Comparison of ENCODE assay signal across 21 cellular contexts in the genomic region with DNA sequence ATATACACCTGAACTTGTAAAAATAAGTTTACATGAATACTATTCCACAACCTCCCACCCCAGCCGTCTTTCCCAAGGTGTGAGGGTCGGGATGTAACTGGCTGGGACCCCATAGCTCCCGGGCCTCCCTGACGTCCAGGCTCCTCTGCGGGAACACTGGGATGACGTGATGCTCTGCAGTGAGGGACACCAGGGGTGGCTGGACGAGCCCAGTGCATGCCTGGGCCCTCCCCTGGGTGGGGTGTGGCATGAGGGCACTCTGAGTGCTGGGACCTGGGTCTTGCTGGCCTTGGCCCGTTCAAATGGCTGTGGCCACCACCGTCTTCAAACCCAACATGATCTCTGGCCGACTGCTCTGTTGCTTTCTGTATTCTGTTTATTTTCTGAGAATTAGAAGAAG.
"Had no signal": no experiment of that assay in that cellular context is flagged by ENCODE, and none has a peak within 500 bp of the region (broad histone marks: within the 10 kb centered on the region; RNA-seq: fewer than 3 reads in every experiment).

No MANE protein-coding gene starts in this region.

- ATAC-seq: activated T-cell treated with anti-CD3 and anti-CD28 coated beads, Interleukin-2, amount 50 U/mL, for 4 hours; effector memory CD8-positive, alpha-beta T cell; gastrocnemius medialis; heart left ventricle; left cardiac atrium; right cardiac atrium had no signal

- H3K36me3 ChIP-seq: gastrocnemius medialis, heart left ventricle, neutrophil, SJSA1, thoracic aorta had no signal

- H3K27ac ChIP-seq: body of pancreas, epithelial cell of prostate, gastrocnemius medialis, heart left ventricle, neutrophil, SJSA1, thoracic aorta had no signal

- H3K9me3 Mint-ChIP-seq: activated T-cell treated with anti-CD3 and anti-CD28 coated beads, Interleukin-2, amount 50 U/mL, for 4 hours; dendritic cell treated with granulocyte-macrophage colony-stimulating factor and Interleukin-4, amounts not matched to agents 40 ng/mL and 50 ng/mL, for 4 days; effector memory CD8-positive, alpha-beta T cell had no signal

- H3K4me1 ChIP-seq: body of pancreas, gastrocnemius medialis, heart left ventricle, SJSA1 had no signal

- H3K36me3 Mint-ChIP-seq: activated naive CD8-positive, alpha-beta T cell; naive B cell had no signal

- DNase-seq: activated CD4-positive, alpha-beta T cell treated with anti-CD3 and anti-CD28 coated beads, Interleukin-2, amount 50 U/mL, for 1 hour; activated CD4-positive, CD25-positive, alpha-beta regulatory T cell; activated gamma-delta T cell treated with Interleukin-2 at 50 U/mL for 16 hours; activated T-cell treated with anti-CD3 and anti-CD28 coated beads, Interleukin-2, amount 50 U/mL, for 4 hours; amniotic stem cell; cerebellar nuclear complex; effector memory CD8-positive, alpha-beta T cell; gastrocnemius medialis; heart left ventricle; left cardiac atrium; naive B cell had no signal

- H3K27me3 ChIP-seq: body of pancreas, SJSA1 had no signal

- FAIRE-seq: urothelium cell line had no signal

- H3K4me3 Mint-ChIP-seq: activated naive CD8-positive, alpha-beta T cell; activated T-cell treated with anti-CD3 and anti-CD28 coated beads, Interleukin-2, amount 50 U/mL, for 4 hours; dendritic cell treated with granulocyte-macrophage colony-stimulating factor and Interleukin-4, amounts not matched to agents 40 ng/mL and 50 ng/mL, for 4 days; effector memory CD8-positive, alpha-beta T cell had no signal

- H3K27me3 Mint-ChIP-seq: dendritic cell treated with granulocyte-macrophage colony-stimulating factor and Interleukin-4, amounts not matched to agents 40 ng/mL and 50 ng/mL, for 4 days had no signal

- H3K4me3 ChIP-seq: body of pancreas, gastrocnemius medialis, heart left ventricle, lung, SJSA1, thoracic aorta had no signal

- H3K27ac Mint-ChIP-seq: activated naive CD8-positive, alpha-beta T cell; dendritic cell treated with granulocyte-macrophage colony-stimulating factor and Interleukin-4, amounts not matched to agents 40 ng/mL and 50 ng/mL, for 4 days had no signal

- H3K9me3 ChIP-seq: body of pancreas, gastrocnemius medialis, heart left ventricle, neutrophil, SJSA1, thoracic aorta had no signal
